Comparison of ENCODE assay signal across 1 cellular context in the genomic region with DNA sequence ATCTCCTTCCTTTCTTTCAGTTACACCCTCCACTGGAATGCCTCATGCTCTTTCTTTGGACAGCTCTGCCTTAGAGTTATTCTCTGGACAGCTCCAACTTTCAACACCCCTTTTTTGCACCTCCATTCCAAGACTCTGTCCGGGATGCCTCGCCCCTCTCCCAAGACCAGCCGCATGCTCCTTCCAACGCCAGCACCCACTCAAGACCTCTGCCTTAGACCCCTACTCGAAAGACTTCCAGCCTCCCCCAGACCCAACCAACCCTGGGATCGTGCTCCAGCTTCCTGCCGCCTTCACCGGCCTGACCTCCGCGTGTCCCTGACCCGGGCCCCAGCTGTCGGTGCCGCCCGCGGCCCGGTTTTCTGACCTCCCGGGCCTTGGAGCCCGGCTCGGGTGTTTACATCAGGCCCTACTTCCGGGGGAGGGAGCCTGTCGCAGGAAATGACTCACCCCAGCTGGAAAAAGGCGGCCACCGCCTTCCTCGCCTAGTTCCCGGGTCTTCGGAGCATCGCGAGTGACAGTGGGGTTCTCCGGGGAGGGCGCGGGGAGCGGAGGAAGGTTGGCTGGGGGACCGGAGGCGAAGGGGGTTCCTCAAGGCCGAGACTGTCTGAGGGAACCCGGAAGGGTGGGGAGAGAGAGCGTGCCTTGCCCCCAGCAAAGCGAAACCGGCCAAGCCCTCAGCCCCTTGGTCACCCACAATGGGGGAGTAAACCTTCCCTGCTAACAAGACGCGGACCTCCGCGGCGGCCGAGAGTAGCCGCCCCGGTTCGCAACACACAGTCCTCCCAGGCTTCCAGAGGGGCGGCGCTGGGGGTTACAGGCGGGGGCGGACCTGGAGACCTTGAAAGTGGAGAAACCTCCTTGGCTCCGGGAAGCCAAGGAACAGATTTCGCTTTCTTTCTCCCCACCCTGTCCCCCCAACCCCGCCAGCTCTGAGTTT.
TF ChIP-seq lines count a peak whose summit lies in the region.

A gene (minus strand): TSS at position 399 of the 940 bp plus-strand sequence. CDS start 1,792 bp downstream, outside the sequence.

TF ChIP-seq in HepG2, 621 proteins besides CTCF, POLR2A, EP300 and RAD21 (continued from another document and continues in another):
- TF ChIP-seq, protein P1, sequence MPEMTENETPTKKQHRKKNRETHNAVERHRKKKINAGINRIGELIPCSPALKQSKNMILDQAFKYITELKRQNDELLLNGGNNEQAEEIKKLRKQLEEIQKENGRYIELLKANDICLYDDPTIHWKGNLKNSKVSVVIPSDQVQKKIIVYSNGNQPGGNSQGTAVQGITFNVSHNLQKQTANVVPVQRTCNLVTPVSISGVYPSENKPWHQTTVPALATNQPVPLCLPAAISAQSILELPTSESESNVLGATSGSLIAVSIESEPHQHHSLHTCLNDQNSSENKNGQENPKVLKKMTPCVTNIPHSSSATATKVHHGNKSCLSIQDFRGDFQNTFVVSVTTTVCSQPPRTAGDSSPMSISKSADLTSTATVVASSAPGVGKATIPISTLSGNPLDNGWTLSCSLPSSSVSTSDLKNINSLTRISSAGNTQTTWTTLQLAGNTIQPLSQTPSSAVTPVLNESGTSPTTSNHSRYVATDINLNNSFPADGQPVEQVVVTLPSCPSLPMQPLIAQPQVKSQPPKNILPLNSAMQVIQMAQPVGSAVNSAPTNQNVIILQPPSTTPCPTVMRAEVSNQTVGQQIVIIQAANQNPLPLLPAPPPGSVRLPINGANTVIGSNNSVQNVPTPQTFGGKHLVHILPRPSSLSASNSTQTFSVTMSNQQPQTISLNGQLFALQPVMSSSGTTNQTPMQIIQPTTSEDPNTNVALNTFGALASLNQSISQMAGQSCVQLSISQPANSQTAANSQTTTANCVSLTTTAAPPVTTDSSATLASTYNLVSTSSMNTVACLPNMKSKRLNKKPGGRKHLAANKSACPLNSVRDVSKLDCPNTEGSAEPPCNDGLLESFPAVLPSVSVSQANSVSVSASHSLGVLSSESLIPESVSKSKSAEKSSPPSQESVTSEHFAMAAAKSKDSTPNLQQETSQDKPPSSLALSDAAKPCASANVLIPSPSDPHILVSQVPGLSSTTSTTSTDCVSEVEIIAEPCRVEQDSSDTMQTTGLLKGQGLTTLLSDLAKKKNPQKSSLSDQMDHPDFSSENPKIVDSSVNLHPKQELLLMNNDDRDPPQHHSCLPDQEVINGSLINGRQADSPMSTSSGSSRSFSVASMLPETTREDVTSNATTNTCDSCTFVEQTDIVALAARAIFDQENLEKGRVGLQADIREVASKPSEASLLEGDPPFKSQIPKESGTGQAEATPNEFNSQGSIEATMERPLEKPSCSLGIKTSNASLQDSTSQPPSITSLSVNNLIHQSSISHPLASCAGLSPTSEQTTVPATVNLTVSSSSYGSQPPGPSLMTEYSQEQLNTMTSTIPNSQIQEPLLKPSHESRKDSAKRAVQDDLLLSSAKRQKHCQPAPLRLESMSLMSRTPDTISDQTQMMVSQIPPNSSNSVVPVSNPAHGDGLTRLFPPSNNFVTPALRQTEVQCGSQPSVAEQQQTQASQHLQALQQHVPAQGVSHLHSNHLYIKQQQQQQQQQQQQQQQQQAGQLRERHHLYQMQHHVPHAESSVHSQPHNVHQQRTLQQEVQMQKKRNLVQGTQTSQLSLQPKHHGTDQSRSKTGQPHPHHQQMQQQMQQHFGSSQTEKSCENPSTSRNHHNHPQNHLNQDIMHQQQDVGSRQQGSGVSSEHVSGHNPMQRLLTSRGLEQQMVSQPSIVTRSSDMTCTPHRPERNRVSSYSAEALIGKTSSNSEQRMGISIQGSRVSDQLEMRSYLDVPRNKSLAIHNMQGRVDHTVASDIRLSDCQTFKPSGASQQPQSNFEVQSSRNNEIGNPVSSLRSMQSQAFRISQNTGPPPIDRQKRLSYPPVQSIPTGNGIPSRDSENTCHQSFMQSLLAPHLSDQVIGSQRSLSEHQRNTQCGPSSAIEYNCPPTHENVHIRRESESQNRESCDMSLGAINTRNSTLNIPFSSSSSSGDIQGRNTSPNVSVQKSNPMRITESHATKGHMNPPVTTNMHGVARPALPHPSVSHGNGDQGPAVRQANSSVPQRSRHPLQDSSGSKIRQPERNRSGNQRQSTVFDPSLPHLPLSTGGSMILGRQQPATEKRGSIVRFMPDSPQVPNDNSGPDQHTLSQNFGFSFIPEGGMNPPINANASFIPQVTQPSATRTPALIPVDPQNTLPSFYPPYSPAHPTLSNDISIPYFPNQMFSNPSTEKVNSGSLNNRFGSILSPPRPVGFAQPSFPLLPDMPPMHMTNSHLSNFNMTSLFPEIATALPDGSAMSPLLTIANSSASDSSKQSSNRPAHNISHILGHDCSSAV (CRISPR knock-in tag; IDR thresholded peaks at IDR 0.05; ENCODE audit: borderline replicate concordance), result no peak
- TF ChIP-seq KLF11 (CRISPR knock-in tag; IDR thresholded peaks at IDR 0.05) (no peak), ZNF746 (CRISPR knock-in tag; IDR thresholded peaks at IDR 0.05) (peak; percentile 80), ZNF841 (CRISPR knock-in tag; IDR thresholded peaks at IDR 0.05; ENCODE audit: borderline replicate concordance) (no peak), ZNF550 (CRISPR knock-in tag; IDR thresholded peaks at IDR 0.05; ENCODE audit: borderline replicate concordance) (no peak), RBM39 (IDR thresholded peaks at IDR 0.05; ENCODE audit: low read depth, low read length, poor library complexity, severe bottlenecking) (no peak), ZNF570 (CRISPR knock-in tag; IDR thresholded peaks at IDR 0.05; ENCODE audit: borderline replicate concordance) (no peak), TCF7 (IDR thresholded peaks at IDR 0.05; ENCODE audit: low read depth) (no peak), NR2F2 (IDR thresholded peaks at IDR 0.05; ENCODE audit: borderline replicate concordance, low read depth) (no peak), ZNF143 (CRISPR knock-in tag; IDR thresholded peaks at IDR 0.05) (no peak), ZZZ3 (CRISPR knock-in tag; IDR thresholded peaks at IDR 0.05; ENCODE audit: borderline replicate concordance) (peak; percentile 83; the same call in 1 of the 2 replicates), TBL1XR1 (IDR thresholded peaks at IDR 0.05; ENCODE audit: borderline replicate concordance, low read length, partially characterized antibody) (no peak), CEBPG (CRISPR knock-in tag; IDR thresholded peaks at IDR 0.05) (no peak), ZNF792 (CRISPR knock-in tag; IDR thresholded peaks at IDR 0.05) (no peak), ZNF264 (CRISPR knock-in tag; IDR thresholded peaks at IDR 0.05) (no peak), NFYB (CRISPR knock-in tag; IDR thresholded peaks at IDR 0.05) (no peak), ZNF652 (CRISPR knock-in tag; IDR thresholded peaks at IDR 0.05; ENCODE audit: borderline replicate concordance, low read depth) (no peak), TCF7L2 (IDR thresholded peaks at IDR 0.05; ENCODE audit: low read depth, low read length) (no peak), PAF1 (CRISPR knock-in tag; IDR thresholded peaks at IDR 0.05) (no peak), HDAC1 (CRISPR knock-in tag; IDR thresholded peaks at IDR 0.05) (peak; percentile 68; the same call in 1 of the 2 replicates)
- TF ChIP-seq, protein P2, sequence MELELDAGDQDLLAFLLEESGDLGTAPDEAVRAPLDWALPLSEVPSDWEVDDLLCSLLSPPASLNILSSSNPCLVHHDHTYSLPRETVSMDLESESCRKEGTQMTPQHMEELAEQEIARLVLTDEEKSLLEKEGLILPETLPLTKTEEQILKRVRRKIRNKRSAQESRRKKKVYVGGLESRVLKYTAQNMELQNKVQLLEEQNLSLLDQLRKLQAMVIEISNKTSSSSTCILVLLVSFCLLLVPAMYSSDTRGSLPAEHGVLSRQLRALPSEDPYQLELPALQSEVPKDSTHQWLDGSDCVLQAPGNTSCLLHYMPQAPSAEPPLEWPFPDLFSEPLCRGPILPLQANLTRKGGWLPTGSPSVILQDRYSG (CRISPR knock-in tag; IDR thresholded peaks at IDR 0.05), result no peak
- TF ChIP-seq, protein P3, sequence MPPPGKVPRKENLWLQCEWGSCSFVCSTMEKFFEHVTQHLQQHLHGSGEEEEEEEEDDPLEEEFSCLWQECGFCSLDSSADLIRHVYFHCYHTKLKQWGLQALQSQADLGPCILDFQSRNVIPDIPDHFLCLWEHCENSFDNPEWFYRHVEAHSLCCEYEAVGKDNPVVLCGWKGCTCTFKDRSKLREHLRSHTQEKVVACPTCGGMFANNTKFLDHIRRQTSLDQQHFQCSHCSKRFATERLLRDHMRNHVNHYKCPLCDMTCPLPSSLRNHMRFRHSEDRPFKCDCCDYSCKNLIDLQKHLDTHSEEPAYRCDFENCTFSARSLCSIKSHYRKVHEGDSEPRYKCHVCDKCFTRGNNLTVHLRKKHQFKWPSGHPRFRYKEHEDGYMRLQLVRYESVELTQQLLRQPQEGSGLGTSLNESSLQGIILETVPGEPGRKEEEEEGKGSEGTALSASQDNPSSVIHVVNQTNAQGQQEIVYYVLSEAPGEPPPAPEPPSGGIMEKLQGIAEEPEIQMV (CRISPR knock-in tag; IDR thresholded peaks at IDR 0.05; ENCODE audit: low read depth), result no peak
- TF ChIP-seq, protein P4, sequence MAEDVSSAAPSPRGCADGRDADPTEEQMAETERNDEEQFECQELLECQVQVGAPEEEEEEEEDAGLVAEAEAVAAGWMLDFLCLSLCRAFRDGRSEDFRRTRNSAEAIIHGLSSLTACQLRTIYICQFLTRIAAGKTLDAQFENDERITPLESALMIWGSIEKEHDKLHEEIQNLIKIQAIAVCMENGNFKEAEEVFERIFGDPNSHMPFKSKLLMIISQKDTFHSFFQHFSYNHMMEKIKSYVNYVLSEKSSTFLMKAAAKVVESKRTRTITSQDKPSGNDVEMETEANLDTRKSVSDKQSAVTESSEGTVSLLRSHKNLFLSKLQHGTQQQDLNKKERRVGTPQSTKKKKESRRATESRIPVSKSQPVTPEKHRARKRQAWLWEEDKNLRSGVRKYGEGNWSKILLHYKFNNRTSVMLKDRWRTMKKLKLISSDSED (CRISPR knock-in tag; IDR thresholded peaks at IDR 0.05), result no peak
- TF ChIP-seq, protein P5, sequence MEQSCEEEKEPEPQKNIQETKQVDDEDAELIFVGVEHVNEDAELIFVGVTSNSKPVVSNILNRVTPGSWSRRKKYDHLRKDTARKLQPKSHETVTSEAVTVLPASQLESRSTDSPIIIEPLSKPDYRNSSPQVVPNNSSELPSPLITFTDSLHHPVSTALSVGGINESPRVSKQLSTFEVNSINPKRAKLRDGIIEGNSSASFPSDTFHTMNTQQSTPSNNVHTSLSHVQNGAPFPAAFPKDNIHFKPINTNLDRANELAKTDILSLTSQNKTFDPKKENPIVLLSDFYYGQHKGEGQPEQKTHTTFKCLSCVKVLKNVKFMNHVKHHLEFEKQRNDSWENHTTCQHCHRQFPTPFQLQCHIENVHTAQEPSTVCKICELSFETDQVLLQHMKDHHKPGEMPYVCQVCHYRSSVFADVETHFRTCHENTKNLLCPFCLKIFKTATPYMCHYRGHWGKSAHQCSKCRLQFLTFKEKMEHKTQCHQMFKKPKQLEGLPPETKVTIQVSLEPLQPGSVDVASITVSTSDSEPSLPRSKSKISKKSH (CRISPR knock-in tag; IDR thresholded peaks at IDR 0.05; ENCODE audit: borderline replicate concordance), result 0 out of 2 replicates have a peak, but pooled peaks have one; percentile 62
- TF ChIP-seq, protein P6, sequence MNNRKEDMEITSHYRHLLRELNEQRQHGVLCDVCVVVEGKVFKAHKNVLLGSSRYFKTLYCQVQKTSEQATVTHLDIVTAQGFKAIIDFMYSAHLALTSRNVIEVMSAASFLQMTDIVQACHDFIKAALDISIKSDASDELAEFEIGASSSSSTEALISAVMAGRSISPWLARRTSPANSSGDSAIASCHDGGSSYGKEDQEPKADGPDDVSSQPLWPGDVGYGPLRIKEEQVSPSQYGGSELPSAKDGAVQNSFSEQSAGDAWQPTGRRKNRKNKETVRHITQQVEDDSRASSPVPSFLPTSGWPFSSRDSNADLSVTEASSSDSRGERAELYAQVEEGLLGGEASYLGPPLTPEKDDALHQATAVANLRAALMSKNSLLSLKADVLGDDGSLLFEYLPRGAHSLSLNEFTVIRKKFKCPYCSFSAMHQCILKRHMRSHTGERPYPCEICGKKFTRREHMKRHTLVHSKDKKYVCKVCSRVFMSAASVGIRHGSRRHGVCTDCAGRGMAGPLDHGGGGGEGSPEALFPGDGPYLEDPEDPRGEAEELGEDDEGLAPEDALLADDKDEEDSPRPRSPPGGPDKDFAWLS (CRISPR knock-in tag; IDR thresholded peaks at IDR 0.05; ENCODE audit: borderline replicate concordance), result no peak
- TF ChIP-seq, protein P7, sequence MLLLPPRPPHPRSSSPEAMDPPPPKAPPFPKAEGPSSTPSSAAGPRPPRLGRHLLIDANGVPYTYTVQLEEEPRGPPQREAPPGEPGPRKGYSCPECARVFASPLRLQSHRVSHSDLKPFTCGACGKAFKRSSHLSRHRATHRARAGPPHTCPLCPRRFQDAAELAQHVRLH (CRISPR knock-in tag; IDR thresholded peaks at IDR 0.05; ENCODE audit: borderline replicate concordance, low read depth), result no peak
- TF ChIP-seq, protein P8, sequence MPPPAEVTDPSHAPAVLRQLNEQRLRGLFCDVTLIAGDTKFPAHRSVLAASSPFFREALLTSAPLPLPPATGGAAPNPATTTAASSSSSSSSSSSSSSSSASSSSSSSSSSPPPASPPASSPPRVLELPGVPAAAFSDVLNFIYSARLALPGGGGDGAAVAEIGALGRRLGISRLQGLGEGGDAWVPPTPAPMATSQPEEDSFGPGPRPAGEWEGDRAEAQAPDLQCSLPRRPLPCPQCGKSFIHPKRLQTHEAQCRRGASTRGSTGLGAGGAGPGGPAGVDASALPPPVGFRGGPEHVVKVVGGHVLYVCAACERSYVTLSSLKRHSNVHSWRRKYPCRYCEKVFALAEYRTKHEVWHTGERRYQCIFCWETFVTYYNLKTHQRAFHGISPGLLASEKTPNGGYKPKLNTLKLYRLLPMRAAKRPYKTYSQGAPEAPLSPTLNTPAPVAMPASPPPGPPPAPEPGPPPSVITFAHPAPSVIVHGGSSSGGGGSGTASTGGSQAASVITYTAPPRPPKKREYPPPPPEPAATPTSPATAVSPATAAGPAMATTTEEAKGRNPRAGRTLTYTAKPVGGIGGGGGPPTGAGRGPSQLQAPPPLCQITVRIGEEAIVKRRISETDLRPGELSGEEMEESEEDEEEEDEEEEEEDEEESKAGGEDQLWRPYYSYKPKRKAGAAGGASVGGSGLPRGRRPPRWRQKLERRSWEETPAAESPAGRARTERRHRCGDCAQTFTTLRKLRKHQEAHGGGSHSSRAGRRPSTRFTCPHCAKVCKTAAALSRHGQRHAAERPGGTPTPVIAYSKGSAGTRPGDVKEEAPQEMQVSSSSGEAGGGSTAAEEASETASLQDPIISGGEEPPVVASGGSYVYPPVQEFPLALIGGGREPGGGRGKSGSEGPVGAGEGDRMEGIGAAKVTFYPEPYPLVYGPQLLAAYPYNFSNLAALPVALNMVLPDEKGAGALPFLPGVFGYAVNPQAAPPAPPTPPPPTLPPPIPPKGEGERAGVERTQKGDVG (CRISPR knock-in tag; IDR thresholded peaks at IDR 0.05; ENCODE audit: borderline replicate concordance), result no peak
- TF ChIP-seq, protein P9, sequence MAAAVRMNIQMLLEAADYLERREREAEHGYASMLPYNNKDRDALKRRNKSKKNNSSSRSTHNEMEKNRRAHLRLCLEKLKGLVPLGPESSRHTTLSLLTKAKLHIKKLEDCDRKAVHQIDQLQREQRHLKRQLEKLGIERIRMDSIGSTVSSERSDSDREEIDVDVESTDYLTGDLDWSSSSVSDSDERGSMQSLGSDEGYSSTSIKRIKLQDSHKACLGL (CRISPR knock-in tag; IDR thresholded peaks at IDR 0.05), result peak; percentile 65; the same call in 1 of the 2 replicates
